In the genomic region with DNA sequence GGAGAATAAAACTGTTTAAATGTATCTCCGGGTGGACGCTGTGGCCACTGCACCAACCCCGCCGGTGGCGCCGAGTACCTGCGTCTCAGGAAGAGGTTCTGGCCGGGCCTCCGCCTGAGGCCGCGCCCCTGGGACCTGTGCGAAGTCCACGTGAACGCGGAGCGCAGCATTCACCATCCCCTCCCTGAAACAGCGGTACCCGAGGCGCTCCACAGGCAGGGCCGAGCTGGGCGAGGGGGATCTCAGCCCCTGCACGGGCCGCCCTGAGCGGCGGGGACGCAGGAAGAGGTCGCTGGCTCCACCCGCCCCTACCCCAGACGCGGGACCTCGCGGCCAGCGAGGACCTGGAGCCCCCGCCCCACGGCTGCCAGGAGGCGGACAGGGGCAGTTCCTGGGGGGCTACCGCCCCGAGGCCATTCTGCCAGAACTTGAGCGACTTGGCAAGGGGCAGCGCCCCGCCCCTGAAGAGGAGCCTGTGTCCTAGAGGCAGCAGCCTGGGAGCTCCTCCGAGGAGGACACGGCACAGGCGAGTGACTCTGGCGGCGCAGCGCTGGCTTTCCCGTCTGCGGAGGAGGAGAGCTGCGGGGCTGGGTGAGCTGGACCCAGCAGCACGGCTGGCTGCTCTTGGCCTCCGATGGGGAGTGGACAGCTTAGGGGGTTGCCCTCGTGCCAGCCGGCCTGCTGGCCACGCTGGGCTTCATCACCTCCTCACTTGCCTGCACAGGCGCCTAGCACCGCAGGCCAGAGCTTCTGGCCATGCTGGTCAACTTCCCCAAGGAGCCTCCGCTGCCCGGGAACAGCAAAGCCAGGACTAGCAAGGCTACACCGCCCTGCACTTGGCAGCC, we compare ENCODE assay signal across 17 cellular contexts. TPM values are rescaled to one million over a fixed set of nuclear protein-coding genes. Genes with fewer than 3 reads are reported as not detected.
A peak's percentile ranks its signal among the peaks of the same experiment; 100 is the strongest.
DNase-seq lines count a peak whose midpoint lies in the region; ATAC-seq, FAIRE-seq and TF ChIP-seq lines count a peak whose summit lies in the region.
"Had no signal": no experiment of that assay in that cellular context is flagged by ENCODE, and none has a peak within 500 bp of the region (broad histone marks: within the 10 kb centered on the region; RNA-seq: fewer than 3 reads in every experiment).

No MANE protein-coding gene starts in this region.

- H3K27me3 Mint-ChIP-seq in WTC11 (ENCODE audit: low read depth), result peaks cover 77% of the 10 kb centered on the region

- peak overlapping the region; percentile 60 for H3K4me3 Mint-ChIP-seq in WTC11
- H3K4me3 Mint-ChIP-seq: immature natural killer cell had no signal

- DNase-seq in left ventricle myocardium inferior (peak; percentile 7), left cardiac atrium (no peak), WTC11 (ENCODE audit: low spot score) (peak; percentile 62), right lobe of liver (peak in 2 of 3 donors; percentile 38 to 45), urothelium cell line (ENCODE audit: low spot score) (no peak), NCI-H2196 treated with DMSO at 0.1 percent for 48 hours (lab: John Stamatoyannopoulos, UW; ENCODE audit: unreplicated experiment) (no peak)
- DNase-seq in stimulated activated CD8-positive, alpha-beta memory T cell treated with anti-CD3 and anti-CD28 coated beads, Interleukin-4, amount 100 ng/mL, for 48 hours, result no peak
- DNase-seq: immature natural killer cell, NCI-H510A treated with DMSO at 0.1 percent for 48 hours had no signal

- 3% methylated on average over 22 of the region's 60 CpGs for WGBS in right lobe of liver (ENCODE audit: insufficient coverage, low coverage, low lambda C conversion rate, missing lambda C conversion rate)

- peak; percentile 44 for FAIRE-seq in urothelium cell line (lab: Jason Lieb, UNC)
- FAIRE-seq: colon, H1 had no signal

- TF ChIP-seq CTCF in left ventricle myocardium inferior (IDR thresholded peaks at IDR 0.05; ENCODE audit: borderline replicate concordance), result no peak
- TF ChIP-seq CTCF in WTC11 (IDR thresholded peaks at IDR 0.05), result no peak
- no peak for TF ChIP-seq CTCF in right lobe of liver (IDR thresholded peaks at IDR 0.05)

- H3K4me1 ChIP-seq in left ventricle myocardium inferior (peaks cover 17% of the 10 kb centered on the region), right lobe of liver (peaks cover 0 to 4% (median 0%) of the 10 kb centered on the region in 4 donors)
- H3K4me1 ChIP-seq: BLaER1 had no signal

- TF ChIP-seq POLR2A in right lobe of liver (IDR thresholded peaks at IDR 0.05), result no peak

- ATAC-seq in left cardiac atrium (no peak), WTC11 (peak; percentile 83), right lobe of liver (no peak), HG03139 (IDR thresholded peaks at IDR 0.05; ENCODE audit: unreplicated experiment) (no peak)

- H3K36me3 ChIP-seq in left ventricle myocardium inferior, result no peaks in the 10 kb centered on the region
- H3K36me3 ChIP-seq in right lobe of liver, result no peaks in the 10 kb centered on the region
- H3K36me3 ChIP-seq: BLaER1 had no signal

- no peaks in the 10 kb centered on the region for H3K36me3 Mint-ChIP-seq in WTC11

- H3K27ac Mint-ChIP-seq in WTC11, result no peak overlapping the region
- H3K27ac Mint-ChIP-seq: immature natural killer cell had no signal

- H3K27me3 ChIP-seq in left ventricle myocardium inferior (ENCODE audit: low read depth) (peaks cover 99% of the 10 kb centered on the region), right lobe of liver (no peaks in the 10 kb centered on the region)
- H3K27me3 ChIP-seq: BLaER1 had no signal

- no peaks in the 10 kb centered on the region; the same call in 1 of the 2 replicates for H3K4me1 Mint-ChIP-seq in WTC11
- H3K4me1 Mint-ChIP-seq: immature natural killer cell had no signal

- intact Hi-C loops in left ventricle myocardium inferior (cut with micrococcal nuclease) (no loop called here), left cardiac atrium (cut with DNase I) (no loop called here), right lobe of liver (cut with DNase I) (no loop called here)

- no peak overlapping the region for H3K27ac ChIP-seq in left ventricle myocardium inferior (replicated peaks)
- H3K27ac ChIP-seq in right lobe of liver, result no peak overlapping the region
- H3K27ac ChIP-seq: BLaER1, VCaP had no signal

- POLR2A ChIA-PET in WTC11 (lab: Charles Lee), result no interaction called here

- H3K9me3 ChIP-seq in left ventricle myocardium inferior (replicated peaks) (no peaks in the 10 kb centered on the region), right lobe of liver (no peaks in the 10 kb centered on the region)

- H3K4me3 ChIP-seq in left ventricle myocardium inferior (peak overlapping the region; percentile 14), right lobe of liver (no peak overlapping the region)
- H3K4me3 ChIP-seq: BLaER1 had no signal

- H3K9me3 Mint-ChIP-seq in WTC11, result no peaks in the 10 kb centered on the region

- CTCF ChIA-PET in WTC11 (lab: Charles Lee), result interaction anchor here (0.6 to 2.3 kb wide), 8 partner anchors 9 to 192 kb away, joined by 3 to 13 read pairs (median 4); partner anchors contain the start of gene TEKT4

TF ChIP-seq in WTC11, 78 proteins besides CTCF, POLR2A, EP300 and RAD21:
- TF ChIP-seq FOXP1 (CRISPR knock-in tag; IDR thresholded peaks at IDR 0.05; ENCODE audit: borderline replicate concordance) (0 out of 2 replicates have a peak, but pooled peaks have one; percentile 14), RELA (CRISPR knock-in tag; IDR thresholded peaks at IDR 0.05; ENCODE audit: borderline replicate concordance) (no peak)
TF ChIP-seq in WTC11: peak in this region for 1.

RNA-seq across cellular contexts. Expression of gene TEKT4, which starts 9.7 kb away (rescaled TPM):
- total RNA-seq in left ventricle myocardium inferior, result not detected
- under 1 TPM in 1 of 2 donors, not detected in 1; 0.15 TPM for total RNA-seq in left cardiac atrium
- 0.18 TPM in 1 of 3 replicates, not detected in the others for total RNA-seq in WTC11 (2021)
- total RNA-seq in right lobe of liver, result under 1 TPM in 1 of 6 experiments, not detected in 5; 0.40 TPM
- total RNA-seq: G401, H1, SK-MEL-5, subcutaneous adipose tissue had no signal

Comparison
In these comparisons a context has a peak if more than half of its experiments do, and no peak if none do; other contexts are left out.
1. DNase-seq: peak in left ventricle myocardium inferior (single experiment), WTC11 (single experiment) and right lobe of liver (2 of 3); none in left cardiac atrium (single experiment), urothelium cell line (single experiment), stimulated activated CD8-positive, alpha-beta memory T cell treated with anti-CD3 and anti-CD28 coated beads, Interleukin-4, amount 100 ng/mL, for 48 hours (single experiment) and NCI-H2196 treated with DMSO at 0.1 percent for 48 hours (single experiment).